Comparison of ENCODE assay signal across 1 cellular context in the genomic region with DNA sequence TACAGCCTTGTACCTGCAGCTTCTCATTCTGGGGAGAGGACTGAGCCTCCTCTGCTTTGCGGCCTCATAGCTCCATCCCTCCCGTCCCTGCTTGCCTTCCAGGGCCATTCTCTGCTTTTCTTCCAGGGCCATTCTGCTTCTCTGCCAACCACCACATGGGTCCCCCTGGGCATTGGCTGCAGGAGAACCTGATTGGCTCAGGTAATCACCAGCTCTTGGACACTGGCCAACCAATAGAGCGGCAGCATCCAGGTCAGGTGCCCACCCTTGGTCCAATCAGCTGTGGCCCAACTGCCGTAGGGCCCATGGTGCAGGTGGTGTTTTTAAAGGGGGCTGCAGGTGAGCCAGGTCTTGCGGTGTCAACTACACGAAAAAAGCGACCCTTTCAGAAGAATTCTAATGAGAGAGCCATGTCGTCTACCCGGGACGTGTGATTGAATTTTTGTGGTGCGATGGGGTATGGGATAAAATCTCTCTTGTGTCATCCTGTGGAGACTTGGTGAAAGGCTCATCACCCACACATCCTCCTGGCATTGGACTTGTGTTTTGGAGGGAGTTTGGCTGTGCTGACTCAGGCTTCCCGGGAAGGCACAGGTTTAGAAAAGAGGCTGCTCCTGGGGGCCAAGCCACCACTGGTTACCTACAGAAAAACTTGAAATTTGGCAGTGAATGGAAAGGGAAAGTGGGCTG.
TF ChIP-seq lines count a peak whose summit lies in the region.

No MANE protein-coding gene starts in this region.

TF ChIP-seq in K562, 482 proteins besides CTCF, POLR2A, EP300 and RAD21:
- TF ChIP-seq NFYB (IDR thresholded peaks at IDR 0.05; ENCODE audit: extremely low read depth, insufficient read length) (peak; percentile 73), BDP1 (IDR thresholded peaks at IDR 0.05; ENCODE audit: insufficient read depth, insufficient read length) (no peak), ZNF224 (CRISPR knock-in tag; IDR thresholded peaks at IDR 0.05) (no peak), NFE2L1 (tag; IDR thresholded peaks at IDR 0.05; ENCODE audit: borderline replicate concordance, low read depth) (no peak), ZNF431 (CRISPR knock-in tag; IDR thresholded peaks at IDR 0.05) (0 out of 2 replicates have a peak, but pooled peaks have one; percentile 29), SMC3 (conservative IDR thresholded peaks at IDR 0.05; ENCODE audit: insufficient read depth, low read depth, low read length) (no peak), YBX1 (IDR thresholded peaks at IDR 0.05) (no peak), RAD51 (IDR thresholded peaks at IDR 0.05; ENCODE audit: borderline replicate concordance, low read depth) (peak; percentile 66; the same call in 1 of the 2 replicates), KDM5B (IDR thresholded peaks at IDR 0.05; ENCODE audit: insufficient replicate concordance, low read depth, low read length) (peak; percentile 6), ZNF41 (CRISPR knock-in tag; conservative IDR thresholded peaks at IDR 0.05) (no peak), NFIC (IDR thresholded peaks at IDR 0.05) (peak; percentile 74), FIP1L1 (IDR thresholded peaks at IDR 0.05; ENCODE audit: low read depth, low read length, poor library complexity, severe bottlenecking) (no peak), ZNF174 (CRISPR knock-in tag; IDR thresholded peaks at IDR 0.05) (no peak)
- TF ChIP-seq, protein P1, sequence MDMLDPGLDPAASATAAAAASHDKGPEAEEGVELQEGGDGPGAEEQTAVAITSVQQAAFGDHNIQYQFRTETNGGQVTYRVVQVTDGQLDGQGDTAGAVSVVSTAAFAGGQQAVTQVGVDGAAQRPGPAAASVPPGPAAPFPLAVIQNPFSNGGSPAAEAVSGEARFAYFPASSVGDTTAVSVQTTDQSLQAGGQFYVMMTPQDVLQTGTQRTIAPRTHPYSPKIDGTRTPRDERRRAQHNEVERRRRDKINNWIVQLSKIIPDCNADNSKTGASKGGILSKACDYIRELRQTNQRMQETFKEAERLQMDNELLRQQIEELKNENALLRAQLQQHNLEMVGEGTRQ (CRISPR knock-in tag; IDR thresholded peaks at IDR 0.05) = peak; percentile 89
- TF ChIP-seq, protein P2, sequence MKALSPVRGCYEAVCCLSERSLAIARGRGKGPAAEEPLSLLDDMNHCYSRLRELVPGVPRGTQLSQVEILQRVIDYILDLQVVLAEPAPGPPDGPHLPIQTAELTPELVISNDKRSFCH (CRISPR knock-in tag; IDR thresholded peaks at IDR 0.05) = no peak
- TF ChIP-seq, protein P2 (tag; IDR thresholded peaks at IDR 0.05) = no peak
- TF ChIP-seq, protein P3, sequence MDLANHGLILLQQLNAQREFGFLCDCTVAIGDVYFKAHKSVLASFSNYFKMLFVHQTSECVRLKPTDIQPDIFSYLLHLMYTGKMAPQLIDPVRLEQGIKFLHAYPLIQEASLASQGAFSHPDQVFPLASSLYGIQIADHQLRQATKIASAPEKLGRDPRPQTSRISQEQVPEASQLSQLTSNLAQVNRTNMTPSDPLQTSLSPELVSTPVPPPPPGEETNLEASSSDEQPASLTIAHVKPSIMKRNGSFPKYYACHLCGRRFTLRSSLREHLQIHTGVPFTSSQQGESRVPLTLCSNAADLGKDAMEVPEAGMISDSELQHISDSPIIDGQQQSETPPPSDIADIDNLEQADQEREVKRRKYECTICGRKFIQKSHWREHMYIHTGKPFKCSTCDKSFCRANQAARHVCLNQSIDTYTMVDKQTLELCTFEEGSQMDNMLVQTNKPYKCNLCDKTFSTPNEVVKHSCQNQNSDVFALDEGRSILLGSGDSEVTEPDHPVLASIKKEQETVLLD (IDR thresholded peaks at IDR 0.05) = no peak
- TF ChIP-seq, protein P4, sequence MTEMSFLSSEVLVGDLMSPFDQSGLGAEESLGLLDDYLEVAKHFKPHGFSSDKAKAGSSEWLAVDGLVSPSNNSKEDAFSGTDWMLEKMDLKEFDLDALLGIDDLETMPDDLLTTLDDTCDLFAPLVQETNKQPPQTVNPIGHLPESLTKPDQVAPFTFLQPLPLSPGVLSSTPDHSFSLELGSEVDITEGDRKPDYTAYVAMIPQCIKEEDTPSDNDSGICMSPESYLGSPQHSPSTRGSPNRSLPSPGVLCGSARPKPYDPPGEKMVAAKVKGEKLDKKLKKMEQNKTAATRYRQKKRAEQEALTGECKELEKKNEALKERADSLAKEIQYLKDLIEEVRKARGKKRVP (CRISPR knock-in tag; IDR thresholded peaks at IDR 0.05) = no peak
- TF ChIP-seq, protein P5, sequence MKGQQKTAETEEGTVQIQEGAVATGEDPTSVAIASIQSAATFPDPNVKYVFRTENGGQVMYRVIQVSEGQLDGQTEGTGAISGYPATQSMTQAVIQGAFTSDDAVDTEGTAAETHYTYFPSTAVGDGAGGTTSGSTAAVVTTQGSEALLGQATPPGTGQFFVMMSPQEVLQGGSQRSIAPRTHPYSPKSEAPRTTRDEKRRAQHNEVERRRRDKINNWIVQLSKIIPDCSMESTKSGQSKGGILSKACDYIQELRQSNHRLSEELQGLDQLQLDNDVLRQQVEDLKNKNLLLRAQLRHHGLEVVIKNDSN (CRISPR knock-in tag; IDR thresholded peaks at IDR 0.05) = peak; percentile 92
